ENCODE assay signal across 1 cellular context in the genomic region with DNA sequence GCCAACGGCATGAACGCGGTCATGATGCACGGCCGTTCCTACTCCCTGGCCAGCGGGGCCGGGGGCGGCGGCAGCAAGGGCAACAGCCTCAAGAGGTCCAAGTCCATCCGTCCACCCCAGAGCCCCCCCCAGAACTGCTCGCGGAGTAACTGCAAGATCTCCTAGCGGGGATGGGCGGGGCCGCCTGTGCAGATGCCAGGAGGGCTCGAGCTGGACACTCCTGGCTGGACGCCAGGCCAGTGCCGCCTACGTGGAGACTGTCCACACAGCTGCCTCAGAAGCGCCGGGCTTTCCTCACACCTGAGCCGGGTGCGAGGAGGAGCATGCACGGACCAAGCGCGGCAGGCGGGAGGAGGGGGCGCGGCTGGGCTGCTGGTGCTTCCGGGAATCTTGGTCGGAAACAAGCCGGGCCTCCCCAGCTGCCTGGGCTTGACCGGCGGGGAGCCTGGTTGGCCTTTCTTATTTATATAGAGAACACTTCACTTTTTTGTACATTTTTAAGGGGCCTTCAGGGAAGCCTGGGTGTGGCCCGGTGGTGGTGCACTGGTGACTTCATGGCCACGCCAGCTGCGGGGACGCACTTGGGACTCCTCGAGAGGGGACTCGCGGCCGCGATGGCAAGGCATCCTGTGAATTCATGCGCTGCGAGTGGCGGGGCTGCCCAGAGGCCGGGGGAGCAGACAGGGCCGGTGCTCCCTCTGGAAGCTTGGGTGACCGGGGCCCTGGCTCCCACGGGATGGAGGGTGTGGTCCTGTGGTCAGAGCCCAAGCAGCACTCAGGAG.
TF ChIP-seq lines count a peak whose summit lies in the region.

No MANE protein-coding gene starts in this region.

TF ChIP-seq in K562, 482 proteins besides CTCF, POLR2A, EP300 and RAD21 (continued from another document):
- TF ChIP-seq, protein P1, sequence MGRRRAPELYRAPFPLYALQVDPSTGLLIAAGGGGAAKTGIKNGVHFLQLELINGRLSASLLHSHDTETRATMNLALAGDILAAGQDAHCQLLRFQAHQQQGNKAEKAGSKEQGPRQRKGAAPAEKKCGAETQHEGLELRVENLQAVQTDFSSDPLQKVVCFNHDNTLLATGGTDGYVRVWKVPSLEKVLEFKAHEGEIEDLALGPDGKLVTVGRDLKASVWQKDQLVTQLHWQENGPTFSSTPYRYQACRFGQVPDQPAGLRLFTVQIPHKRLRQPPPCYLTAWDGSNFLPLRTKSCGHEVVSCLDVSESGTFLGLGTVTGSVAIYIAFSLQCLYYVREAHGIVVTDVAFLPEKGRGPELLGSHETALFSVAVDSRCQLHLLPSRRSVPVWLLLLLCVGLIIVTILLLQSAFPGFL (CRISPR knock-in tag; IDR thresholded peaks at IDR 0.05), result no peak
- TF ChIP-seq, protein P2, sequence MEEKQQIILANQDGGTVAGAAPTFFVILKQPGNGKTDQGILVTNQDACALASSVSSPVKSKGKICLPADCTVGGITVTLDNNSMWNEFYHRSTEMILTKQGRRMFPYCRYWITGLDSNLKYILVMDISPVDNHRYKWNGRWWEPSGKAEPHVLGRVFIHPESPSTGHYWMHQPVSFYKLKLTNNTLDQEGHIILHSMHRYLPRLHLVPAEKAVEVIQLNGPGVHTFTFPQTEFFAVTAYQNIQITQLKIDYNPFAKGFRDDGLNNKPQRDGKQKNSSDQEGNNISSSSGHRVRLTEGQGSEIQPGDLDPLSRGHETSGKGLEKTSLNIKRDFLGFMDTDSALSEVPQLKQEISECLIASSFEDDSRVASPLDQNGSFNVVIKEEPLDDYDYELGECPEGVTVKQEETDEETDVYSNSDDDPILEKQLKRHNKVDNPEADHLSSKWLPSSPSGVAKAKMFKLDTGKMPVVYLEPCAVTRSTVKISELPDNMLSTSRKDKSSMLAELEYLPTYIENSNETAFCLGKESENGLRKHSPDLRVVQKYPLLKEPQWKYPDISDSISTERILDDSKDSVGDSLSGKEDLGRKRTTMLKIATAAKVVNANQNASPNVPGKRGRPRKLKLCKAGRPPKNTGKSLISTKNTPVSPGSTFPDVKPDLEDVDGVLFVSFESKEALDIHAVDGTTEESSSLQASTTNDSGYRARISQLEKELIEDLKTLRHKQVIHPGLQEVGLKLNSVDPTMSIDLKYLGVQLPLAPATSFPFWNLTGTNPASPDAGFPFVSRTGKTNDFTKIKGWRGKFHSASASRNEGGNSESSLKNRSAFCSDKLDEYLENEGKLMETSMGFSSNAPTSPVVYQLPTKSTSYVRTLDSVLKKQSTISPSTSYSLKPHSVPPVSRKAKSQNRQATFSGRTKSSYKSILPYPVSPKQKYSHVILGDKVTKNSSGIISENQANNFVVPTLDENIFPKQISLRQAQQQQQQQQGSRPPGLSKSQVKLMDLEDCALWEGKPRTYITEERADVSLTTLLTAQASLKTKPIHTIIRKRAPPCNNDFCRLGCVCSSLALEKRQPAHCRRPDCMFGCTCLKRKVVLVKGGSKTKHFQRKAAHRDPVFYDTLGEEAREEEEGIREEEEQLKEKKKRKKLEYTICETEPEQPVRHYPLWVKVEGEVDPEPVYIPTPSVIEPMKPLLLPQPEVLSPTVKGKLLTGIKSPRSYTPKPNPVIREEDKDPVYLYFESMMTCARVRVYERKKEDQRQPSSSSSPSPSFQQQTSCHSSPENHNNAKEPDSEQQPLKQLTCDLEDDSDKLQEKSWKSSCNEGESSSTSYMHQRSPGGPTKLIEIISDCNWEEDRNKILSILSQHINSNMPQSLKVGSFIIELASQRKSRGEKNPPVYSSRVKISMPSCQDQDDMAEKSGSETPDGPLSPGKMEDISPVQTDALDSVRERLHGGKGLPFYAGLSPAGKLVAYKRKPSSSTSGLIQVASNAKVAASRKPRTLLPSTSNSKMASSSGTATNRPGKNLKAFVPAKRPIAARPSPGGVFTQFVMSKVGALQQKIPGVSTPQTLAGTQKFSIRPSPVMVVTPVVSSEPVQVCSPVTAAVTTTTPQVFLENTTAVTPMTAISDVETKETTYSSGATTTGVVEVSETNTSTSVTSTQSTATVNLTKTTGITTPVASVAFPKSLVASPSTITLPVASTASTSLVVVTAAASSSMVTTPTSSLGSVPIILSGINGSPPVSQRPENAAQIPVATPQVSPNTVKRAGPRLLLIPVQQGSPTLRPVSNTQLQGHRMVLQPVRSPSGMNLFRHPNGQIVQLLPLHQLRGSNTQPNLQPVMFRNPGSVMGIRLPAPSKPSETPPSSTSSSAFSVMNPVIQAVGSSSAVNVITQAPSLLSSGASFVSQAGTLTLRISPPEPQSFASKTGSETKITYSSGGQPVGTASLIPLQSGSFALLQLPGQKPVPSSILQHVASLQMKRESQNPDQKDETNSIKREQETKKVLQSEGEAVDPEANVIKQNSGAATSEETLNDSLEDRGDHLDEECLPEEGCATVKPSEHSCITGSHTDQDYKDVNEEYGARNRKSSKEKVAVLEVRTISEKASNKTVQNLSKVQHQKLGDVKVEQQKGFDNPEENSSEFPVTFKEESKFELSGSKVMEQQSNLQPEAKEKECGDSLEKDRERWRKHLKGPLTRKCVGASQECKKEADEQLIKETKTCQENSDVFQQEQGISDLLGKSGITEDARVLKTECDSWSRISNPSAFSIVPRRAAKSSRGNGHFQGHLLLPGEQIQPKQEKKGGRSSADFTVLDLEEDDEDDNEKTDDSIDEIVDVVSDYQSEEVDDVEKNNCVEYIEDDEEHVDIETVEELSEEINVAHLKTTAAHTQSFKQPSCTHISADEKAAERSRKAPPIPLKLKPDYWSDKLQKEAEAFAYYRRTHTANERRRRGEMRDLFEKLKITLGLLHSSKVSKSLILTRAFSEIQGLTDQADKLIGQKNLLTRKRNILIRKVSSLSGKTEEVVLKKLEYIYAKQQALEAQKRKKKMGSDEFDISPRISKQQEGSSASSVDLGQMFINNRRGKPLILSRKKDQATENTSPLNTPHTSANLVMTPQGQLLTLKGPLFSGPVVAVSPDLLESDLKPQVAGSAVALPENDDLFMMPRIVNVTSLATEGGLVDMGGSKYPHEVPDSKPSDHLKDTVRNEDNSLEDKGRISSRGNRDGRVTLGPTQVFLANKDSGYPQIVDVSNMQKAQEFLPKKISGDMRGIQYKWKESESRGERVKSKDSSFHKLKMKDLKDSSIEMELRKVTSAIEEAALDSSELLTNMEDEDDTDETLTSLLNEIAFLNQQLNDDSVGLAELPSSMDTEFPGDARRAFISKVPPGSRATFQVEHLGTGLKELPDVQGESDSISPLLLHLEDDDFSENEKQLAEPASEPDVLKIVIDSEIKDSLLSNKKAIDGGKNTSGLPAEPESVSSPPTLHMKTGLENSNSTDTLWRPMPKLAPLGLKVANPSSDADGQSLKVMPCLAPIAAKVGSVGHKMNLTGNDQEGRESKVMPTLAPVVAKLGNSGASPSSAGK (IDR thresholded peaks at IDR 0.05), result peak; percentile 42
- TF ChIP-seq FIP1L1 (IDR thresholded peaks at IDR 0.05; ENCODE audit: low read depth, low read length, poor library complexity, severe bottlenecking) (peak; percentile 34), ZNF263 (CRISPR knock-in tag; IDR thresholded peaks at IDR 0.05; ENCODE audit: borderline replicate concordance) (0 out of 2 replicates have a peak, but pooled peaks have one; percentile 19), EGR1 (conservative IDR thresholded peaks at IDR 0.05) (no peak; the same call in 1 of the 2 replicates), PCBP1 (IDR thresholded peaks at IDR 0.05; ENCODE audit: low read depth, low read length, poor library complexity, severe bottlenecking) (peak; percentile 37)
